In the genomic region with DNA sequence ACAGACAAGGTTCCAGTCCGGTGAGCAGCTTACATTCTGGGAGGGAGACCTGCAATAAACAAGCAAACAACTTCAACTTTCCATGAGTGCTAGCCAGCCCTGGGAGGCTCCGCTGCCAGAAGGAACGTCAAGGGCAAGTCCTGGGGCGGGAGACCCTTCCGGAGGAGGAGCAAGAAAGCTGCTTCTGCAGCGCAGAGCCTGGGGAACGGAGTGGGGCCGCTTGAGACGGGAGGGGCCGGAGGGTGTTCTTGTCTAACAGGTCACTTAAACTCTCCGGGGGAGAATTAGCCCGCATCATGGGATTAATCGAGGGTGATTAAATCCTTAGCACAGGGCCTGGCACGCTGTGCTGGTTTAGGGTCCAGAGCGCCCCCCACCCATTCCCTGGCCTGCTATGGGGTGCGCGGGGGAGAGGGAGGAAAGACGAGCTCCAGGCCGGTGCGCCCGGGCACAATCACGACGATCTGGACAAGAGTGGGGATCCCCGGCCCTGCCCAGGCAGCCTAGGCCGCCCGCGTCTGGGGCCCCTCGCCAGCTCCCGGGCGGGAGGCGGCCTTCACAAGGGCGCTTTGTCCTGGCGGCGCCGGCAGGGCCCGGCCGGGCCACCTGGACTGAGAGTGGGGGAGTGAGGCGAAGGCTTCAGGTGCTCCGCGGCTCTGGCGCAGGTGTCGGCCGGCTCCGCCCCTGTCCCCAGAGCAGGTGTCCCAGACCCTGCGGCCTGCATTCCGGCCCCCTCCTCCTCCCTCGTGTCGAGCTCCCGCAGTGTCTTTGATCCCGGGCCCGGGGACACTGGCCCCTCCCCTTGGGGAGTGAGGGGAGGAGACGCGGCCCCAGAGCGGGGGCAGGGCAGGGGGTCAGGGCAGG, we compare ENCODE assay signal across 1 cellular context.
A peak's percentile ranks its signal among the peaks of the same experiment; 100 is the strongest.
TF ChIP-seq lines count a peak whose summit lies in the region.

No MANE protein-coding gene starts in this region.

TF ChIP-seq in GM12878, 131 proteins besides CTCF, POLR2A, EP300 and RAD21:
- TF ChIP-seq SUZ12 (IDR thresholded peaks at IDR 0.05; ENCODE audit: unreplicated experiment) (peak; percentile 94), RB1 (IDR thresholded peaks at IDR 0.05; ENCODE audit: borderline replicate concordance) (no peak), HDGF (IDR thresholded peaks at IDR 0.05) (no peak), CBX3 (IDR thresholded peaks at IDR 0.05; ENCODE audit: borderline replicate concordance, low read depth) (no peak), HCFC1 (IDR thresholded peaks at IDR 0.05; ENCODE audit: low read length) (no peak), NFIC (IDR thresholded peaks at IDR 0.05; ENCODE audit: low read depth, low read length) (no peak), ZNF622 (IDR thresholded peaks at IDR 0.05) (no peak), ELK1 (IDR thresholded peaks at IDR 0.05; ENCODE audit: low read depth, low read length) (no peak)
TF ChIP-seq in GM12878: peak in this region for 1.
